Comparison of ENCODE assay signal across 12 cellular contexts in genomic region chr1:95023399-95024050, GRCh38. TPM values are rescaled to one million over a fixed set of nuclear protein-coding genes. Genes with fewer than 3 reads are reported as not detected.
DNase-seq lines count a peak whose midpoint lies in the region; FAIRE-seq and TF ChIP-seq lines count a peak whose summit lies in the region.
"Had no signal": no experiment of that assay in that cellular context is flagged by ENCODE, and none has a peak within 500 bp of the region (broad histone marks: within the 10 kb centered on the region; RNA-seq: fewer than 3 reads in every experiment).

No MANE protein-coding gene starts in this region.

- H3K9me3 ChIP-seq in kidney (ENCODE audit: control insufficient read depth in 1 of 2, low read length in 2 of 2) (peaks cover 0 to 6% of the 10 kb centered on the region in 2 donors), tibial nerve (peaks cover 0 to 16% (median 0%) of the 10 kb centered on the region in 4 donors)

- no peak for TF ChIP-seq POLR2A in tibial nerve (IDR thresholded peaks at IDR 0.05)

- H3K4me3 ChIP-seq in cardiac fibroblast (replicated peaks in 1 of 2; ENCODE audit: low read depth in 2 of 2, low read length in 2 of 2) (no peak overlapping the region), kidney (ENCODE audit: low read length in 2 of 2) (no peak overlapping the region), tibial nerve (no peak overlapping the region)
- H3K4me3 ChIP-seq: HAP-1 had no signal

- H3K4me1 ChIP-seq in kidney (ENCODE audit: control insufficient read depth in 1 of 2, insufficient read depth in 1 of 2, low read depth in 1 of 2, low read length in 2 of 2) (peaks cover 17 to 20% of the 10 kb centered on the region in 2 donors), tibial nerve (peaks cover 0 to 51% (median 19%) of the 10 kb centered on the region in 4 donors)

- WGBS in tibial nerve, 2 donors = 27 to 30% methylated on average over 3 of the region's 3 CpGs

- no peak overlapping the region for H3K9ac ChIP-seq in kidney (ENCODE audit: low read length in 2 of 2)

- DNase-seq in HS-27A (ENCODE audit: low read depth) = peak; percentile 74
- DNase-seq in cardiac fibroblast (ENCODE audit: low read depth in 2 of 2) = peak; percentile 88
- DNase-seq in kidney = no peak
- DNase-seq in tibial nerve (ENCODE audit: low spot score in 2 of 2) = no peak
- no peak for DNase-seq in GM10266 (ENCODE audit: extremely low spot score)
- no peak for DNase-seq in NCI-H146 treated with DMSO at 0.1 percent for 48 hours (lab: John Stamatoyannopoulos, UW; ENCODE audit: unreplicated experiment)
- no peak for DNase-seq in retina
- no peak for DNase-seq in stimulated activated naive CD4-positive, alpha-beta T cell treated with Interleukin-2 at 50 U/mL for 16 hours (lab: John Stamatoyannopoulos, UW)
- DNase-seq: activated naive CD8-positive, alpha-beta T cell treated with anti-CD3 and anti-CD28 coated beads, Interleukin-2, amount 50 U/mL, for 24 hours; NCI-H524 treated with DMSO at 0.1 percent for 48 hours had no signal

- H3K27me3 ChIP-seq in tibial nerve = no peaks in the 10 kb centered on the region

- peak; percentile 40 to 42 for TF ChIP-seq EP300 in tibial nerve (IDR thresholded peaks at IDR 0.05)

- H3K36me3 ChIP-seq in kidney (ENCODE audit: control insufficient read depth in 1 of 2, insufficient read depth in 2 of 2, low read length in 2 of 2) (peaks cover 0 to 3% of the 10 kb centered on the region in 2 donors), tibial nerve (peaks cover 0 to 26% (median 0%) of the 10 kb centered on the region in 3 donors)

- TF ChIP-seq CTCF in cardiac fibroblast (IDR thresholded peaks at IDR 0.05; ENCODE audit: low read depth, low read length) = no peak
- no peak for TF ChIP-seq CTCF in kidney (IDR thresholded peaks at IDR 0.05; ENCODE audit: borderline replicate concordance, extremely low read depth, insufficient read depth)
- no peak for TF ChIP-seq CTCF in tibial nerve (IDR thresholded peaks at IDR 0.05)
- TF ChIP-seq CTCF in GM10266 (IDR thresholded peaks at IDR 0.05; ENCODE audit: control insufficient read depth, insufficient read depth, low read depth, missing control alignments) = no peak

- intact Hi-C loops in kidney (cut with DNase I) = no loop called here

- FAIRE-seq in kidney (lab: Jason Lieb, UNC) = no peak

- H3K27ac ChIP-seq in kidney (ENCODE audit: low read depth in 2 of 2, low read length in 2 of 2) = peak overlapping the region; percentile 10 to 26
- H3K27ac ChIP-seq in tibial nerve = peak overlapping the region; percentile 64 to 93 (median 82)
- H3K27ac ChIP-seq: VCaP had no signal

RNA-seq across cellular contexts. Expression of gene ALG14, which starts 49.2 kb away (rescaled TPM):
- total RNA-seq in kidney (8.6 TPM), tibial nerve (1 to 10 TPM; 1.1 to 1.6 (median 1.5) TPM)
- 11.3 TPM for polyA plus RNA-seq in kidney (ENCODE audit: insufficient read depth, low read depth, low replicate concordance)

Comparison
In these comparisons a context has a peak if more than half of its experiments do, and no peak if none do; other contexts are left out.
1. DNase-seq: peak in HS-27A (single experiment) and cardiac fibroblast (2 of 2); none in kidney (single experiment), tibial nerve (0 of 2), GM10266 (single experiment), NCI-H146 treated with DMSO at 0.1 percent for 48 hours (single experiment), retina (single experiment) and stimulated activated naive CD4-positive, alpha-beta T cell treated with Interleukin-2 at 50 U/mL for 16 hours (single experiment).